Comparison of ENCODE assay signal across 7 cellular contexts in the genomic region with DNA sequence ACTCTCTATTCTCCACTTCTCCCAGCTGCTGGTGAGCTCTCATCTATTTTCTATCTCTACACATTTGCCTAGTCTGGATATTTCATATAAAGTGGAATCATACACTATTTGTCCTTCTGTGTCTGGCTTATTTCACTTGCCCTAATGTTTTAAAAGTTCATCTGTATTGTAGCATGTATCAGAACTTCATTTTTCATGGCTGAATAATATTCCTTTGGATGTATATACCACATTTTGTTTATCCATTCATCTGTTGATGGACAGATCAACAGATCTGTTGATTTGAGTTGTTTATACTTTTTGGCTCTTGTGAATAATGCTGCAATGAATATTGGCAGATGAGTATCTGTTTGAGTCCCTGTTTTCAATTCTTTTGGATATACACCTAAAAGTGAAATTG.
"Had no signal": no experiment of that assay in that cellular context is flagged by ENCODE, and none has a peak within 500 bp of the region (broad histone marks: within the 10 kb centered on the region; RNA-seq: fewer than 3 reads in every experiment).

No MANE protein-coding gene starts in this region.

- H3K27ac ChIP-seq: HL-60, KMS-11 had no signal

- H3K9ac ChIP-seq: KMS-11 had no signal

- FAIRE-seq: HepG2, HTR-8/SVneo had no signal

- H3K4me2 ChIP-seq: KMS-11 had no signal

- ATAC-seq: HepG2 had no signal

- DNase-seq: IMR-90, KBM-7, KG1 had no signal
